Comparison of ENCODE assay signal across 14 cellular contexts in the genomic region with DNA sequence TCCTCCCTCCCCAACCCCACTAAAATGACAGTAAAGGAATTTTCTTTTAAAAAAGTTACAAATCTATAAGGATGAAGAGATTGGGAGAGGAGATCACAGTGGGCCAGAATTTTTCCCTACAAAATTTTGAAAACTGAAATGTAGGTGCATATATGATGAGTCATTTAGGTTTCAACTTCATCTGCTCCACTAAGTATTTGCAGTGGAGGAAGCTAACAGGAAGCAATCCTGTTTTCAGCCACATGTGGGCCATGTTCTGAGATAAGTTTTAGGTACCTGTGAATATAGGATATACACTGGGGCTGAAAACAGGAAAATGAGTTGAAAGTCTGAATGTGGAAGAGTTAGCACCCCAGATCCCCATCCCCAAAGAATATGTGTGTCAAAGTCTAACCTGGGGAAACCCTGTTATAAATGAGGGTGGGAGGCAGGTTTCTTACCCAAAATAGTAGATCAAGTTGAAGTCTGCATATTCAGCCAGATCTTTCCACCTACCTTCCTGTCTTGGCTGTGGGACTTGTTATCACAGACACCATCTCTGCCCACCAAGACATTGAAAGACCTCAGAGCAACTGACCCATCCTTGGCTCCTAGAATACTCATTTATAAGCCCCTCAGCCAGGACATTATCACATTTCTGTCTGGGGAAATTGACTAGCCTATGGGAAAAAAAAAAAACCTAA.
DNase-seq lines count a peak whose midpoint lies in the region; ATAC-seq, FAIRE-seq and TF ChIP-seq lines count a peak whose summit lies in the region.
"Had no signal": no experiment of that assay in that cellular context is flagged by ENCODE, and none has a peak within 500 bp of the region (broad histone marks: within the 10 kb centered on the region; RNA-seq: fewer than 3 reads in every experiment).

No MANE protein-coding gene starts in this region.

- no peaks in the 10 kb centered on the region for H3K9me2 ChIP-seq in hepatocyte (replicated peaks; ENCODE audit: insufficient read depth)

- no peak overlapping the region for H3K4me3 ChIP-seq in CD8-positive, alpha-beta T cell (ENCODE audit: low read depth, low read length)
- H3K4me3 ChIP-seq in fibroblast of pulmonary artery (replicated peaks; ENCODE audit: low read depth, low read length) (no peak overlapping the region), hepatocyte (no peak overlapping the region)
- H3K4me3 ChIP-seq: BLaER1 treated with 17β-estradiol and CSF1 and Interleukin-3, amounts not matched to agents 10 nM and 100 nM; prostate gland had no signal

- no peak for DNase-seq in CD8-positive, alpha-beta T cell
- DNase-seq in GM12892 (ENCODE audit: insufficient read length) (no peak), RKO (ENCODE audit: low spot score) (peak; percentile 12), fibroblast of pulmonary artery (ENCODE audit: low read depth) (peak; percentile 33), KG1 (lab: John Stamatoyannopoulos, UW) (no peak), hepatocyte (ENCODE audit: low spot score) (no peak), left cardiac atrium (no peak)
- DNase-seq in stimulated activated CD4-positive, alpha-beta T cell treated with anti-CD3 and anti-CD28 coated beads, Interleukin-2, amount 100 ng/mL, for 24 hours = no peak
- DNase-seq: GDM1, NCI-H2081 treated with DMSO at 0.1 percent for 48 hours, T-helper 1 cell had no signal

- ATAC-seq in CD8-positive, alpha-beta T cell = peak; percentile 34
- ATAC-seq in left cardiac atrium = no peak

- POLR2A ChIA-PET in CD8-positive, alpha-beta T cell (lab: Charles Lee) = no interaction called here

- intact Hi-C loops in CD8-positive, alpha-beta T cell (cut with DNase I, micrococcal nuclease) = no loop called here
- intact Hi-C loops in left cardiac atrium (cut with DNase I) = no loop called here

- no peak for TF ChIP-seq CTCF in CD8-positive, alpha-beta T cell (IDR thresholded peaks at IDR 0.05)
- TF ChIP-seq CTCF in fibroblast of pulmonary artery (IDR thresholded peaks at IDR 0.05; ENCODE audit: low read length, missing control alignments) = no peak
- TF ChIP-seq CTCF in hepatocyte (IDR thresholded peaks at IDR 0.05; ENCODE audit: poor library complexity) = no peak

- H3K27me3 Mint-ChIP-seq in CD8-positive, alpha-beta T cell (ENCODE audit: low read depth) = no peaks in the 10 kb centered on the region

- peak; percentile 88 for FAIRE-seq in GM12892 (lab: Jason Lieb, UNC)

- peaks cover 6% of the 10 kb centered on the region for H3K4me1 ChIP-seq in CD8-positive, alpha-beta T cell (ENCODE audit: insufficient read depth, low read length)
- no peaks in the 10 kb centered on the region for H3K4me1 ChIP-seq in hepatocyte (ENCODE audit: insufficient read depth)
- H3K4me1 ChIP-seq: prostate gland had no signal

- H3K4me3 Mint-ChIP-seq in CD8-positive, alpha-beta T cell = no peak overlapping the region

- H3K9me3 Mint-ChIP-seq in CD8-positive, alpha-beta T cell = no peaks in the 10 kb centered on the region

- H3K4me2 ChIP-seq in hepatocyte = no peak overlapping the region
- H3K4me2 ChIP-seq: BLaER1 treated with 17β-estradiol and CSF1 and Interleukin-3, amounts not matched to agents 10 nM and 100 nM had no signal

- no peak overlapping the region for H2AFZ ChIP-seq in hepatocyte

- no peaks in the 10 kb centered on the region for H4K20me1 ChIP-seq in hepatocyte (ENCODE audit: insufficient read depth, poor library complexity, severe bottlenecking)

- no peaks in the 10 kb centered on the region for H3K36me3 ChIP-seq in CD8-positive, alpha-beta T cell (ENCODE audit: insufficient read depth, low read length)
- no peaks in the 10 kb centered on the region for H3K36me3 ChIP-seq in hepatocyte (replicated peaks; ENCODE audit: insufficient read depth, low read depth)
- H3K36me3 ChIP-seq: BLaER1 treated with 17β-estradiol and CSF1 and Interleukin-3, amounts not matched to agents 10 nM and 100 nM; prostate gland had no signal

- H3K27ac ChIP-seq in CD8-positive, alpha-beta T cell (ENCODE audit: low read depth, low read length) = no peak overlapping the region
- no peak overlapping the region for H3K27ac ChIP-seq in hepatocyte
- H3K27ac ChIP-seq: BLaER1 treated with 17β-estradiol and CSF1 and Interleukin-3, amounts not matched to agents 10 nM and 100 nM; epithelial cell of prostate; prostate gland had no signal

- peaks cover 34% of the 10 kb centered on the region for H3K79me2 ChIP-seq in hepatocyte

- TF ChIP-seq POLR2A in GM12892 (IDR thresholded peaks at IDR 0.05; ENCODE audit: low read depth, low read length) = no peak

- H3K36me3 Mint-ChIP-seq in CD8-positive, alpha-beta T cell = peaks cover 10% of the 10 kb centered on the region

- H3K27ac Mint-ChIP-seq in CD8-positive, alpha-beta T cell = peak overlapping the region; percentile 78

- peaks cover 58% of the 10 kb centered on the region for H3K4me1 Mint-ChIP-seq in CD8-positive, alpha-beta T cell (ENCODE audit: low read depth)

- no peaks in the 10 kb centered on the region for H3K9me3 ChIP-seq in CD8-positive, alpha-beta T cell (ENCODE audit: low read length)
- H3K9me3 ChIP-seq in hepatocyte (ENCODE audit: low read depth) = no peaks in the 10 kb centered on the region
- H3K9me3 ChIP-seq: BLaER1 treated with 17β-estradiol and CSF1 and Interleukin-3, amounts not matched to agents 10 nM and 100 nM; prostate gland had no signal

- H3K27me3 ChIP-seq in CD8-positive, alpha-beta T cell (ENCODE audit: insufficient read depth, low read length) = no peaks in the 10 kb centered on the region
- H3K27me3 ChIP-seq in hepatocyte = no peaks in the 10 kb centered on the region
- H3K27me3 ChIP-seq: BLaER1 treated with 17β-estradiol and CSF1 and Interleukin-3, amounts not matched to agents 10 nM and 100 nM had no signal

- CTCF ChIA-PET in CD8-positive, alpha-beta T cell (lab: Charles Lee) = interaction anchor here (0.7 kb wide), 1 partner anchor 90 kb away, joined by 3 read pairs; no protein-coding TSS in a partner anchor

Comparison
In these comparisons a context has a peak if more than half of its experiments do, and no peak if none do; other contexts are left out.
1. DNase-seq: peak in RKO (single experiment) and fibroblast of pulmonary artery (single experiment); none in CD8-positive, alpha-beta T cell (0 of 7), GM12892 (single experiment), KG1 (single experiment), stimulated activated CD4-positive, alpha-beta T cell treated with anti-CD3 and anti-CD28 coated beads, Interleukin-2, amount 100 ng/mL, for 24 hours (0 of 2), hepatocyte (single experiment) and left cardiac atrium (single experiment).